Comparison of ENCODE assay signal across 9 cellular contexts in genomic region chr6:149925253-149925973, GRCh38. TPM values are rescaled to one million over a fixed set of nuclear protein-coding genes. Genes with fewer than 3 reads are reported as not detected.
DNase-seq lines count a peak whose midpoint lies in the region; FAIRE-seq and TF ChIP-seq lines count a peak whose summit lies in the region.
"Had no signal": no experiment of that assay in that cellular context is flagged by ENCODE, and none has a peak within 500 bp of the region (broad histone marks: within the 10 kb centered on the region; RNA-seq: fewer than 3 reads in every experiment).

No MANE protein-coding gene starts in this region.

- H4K20me1 ChIP-seq in astrocyte (ENCODE audit: insufficient read depth, low read length) = no peaks in the 10 kb centered on the region

- no peak for DNase-seq in T-helper 2 cell treated with Interferon-gamma antibody and Interleukin-4, amounts not matched to agents 5 μg/mL and 100 μg/mL, for 36 hours (ENCODE audit: low spot score)
- no peak for DNase-seq in T-helper 2 cell
- no peak for DNase-seq in astrocyte (ENCODE audit: low read depth)
- peak; percentile 86 for DNase-seq in kidney
- DNase-seq in hepatic stellate cell (ENCODE audit: low spot score) = no peak
- no peak for DNase-seq in urothelium cell line (ENCODE audit: low spot score)
- DNase-seq in NCI-H2227 (lab: John Stamatoyannopoulos, UW; ENCODE audit: unreplicated experiment) = no peak

- H3K9me3 Mint-ChIP-seq in T-helper 2 cell treated with Interferon-gamma antibody and Interleukin-4, amounts not matched to agents 5 μg/mL and 100 μg/mL, for 36 hours = no peaks in the 10 kb centered on the region
- peaks cover 22% of the 10 kb centered on the region for H3K9me3 Mint-ChIP-seq in astrocyte (ENCODE audit: unreplicated experiment)

- H3K36me3 ChIP-seq in astrocyte (ENCODE audit: insufficient read depth, low read length) = no peaks in the 10 kb centered on the region
- H3K36me3 ChIP-seq in kidney (ENCODE audit: control insufficient read depth in 1 of 2, insufficient read depth in 2 of 2, low read length in 2 of 2) = no peaks in the 10 kb centered on the region
- H3K36me3 ChIP-seq in subcutaneous abdominal adipose tissue (ENCODE audit: control insufficient read depth in 5 of 5, insufficient read depth in 5 of 5, low read length in 5 of 5) = no peaks in the 10 kb centered on the region

- H3K4me2 ChIP-seq in astrocyte (ENCODE audit: low read length) = peak overlapping the region; percentile 91

- H3K27ac Mint-ChIP-seq in T-helper 2 cell treated with Interferon-gamma antibody and Interleukin-4, amounts not matched to agents 5 μg/mL and 100 μg/mL, for 36 hours = no peak overlapping the region
- H3K27ac Mint-ChIP-seq in astrocyte (ENCODE audit: unreplicated experiment) = no peak overlapping the region

- H3K36me3 Mint-ChIP-seq in T-helper 2 cell treated with Interferon-gamma antibody and Interleukin-4, amounts not matched to agents 5 μg/mL and 100 μg/mL, for 36 hours (ENCODE audit: low read depth) = no peaks in the 10 kb centered on the region
- no peaks in the 10 kb centered on the region for H3K36me3 Mint-ChIP-seq in astrocyte (ENCODE audit: low read depth, unreplicated experiment)

- FAIRE-seq in astrocyte (lab: Jason Lieb, UNC) (no peak), kidney (lab: Jason Lieb, UNC) (no peak), urothelium cell line (lab: Jason Lieb, UNC) (no peak)

- H3K27me3 Mint-ChIP-seq in T-helper 2 cell treated with Interferon-gamma antibody and Interleukin-4, amounts not matched to agents 5 μg/mL and 100 μg/mL, for 36 hours (ENCODE audit: low read depth) = peaks cover 89% of the 10 kb centered on the region
- H3K27me3 Mint-ChIP-seq in astrocyte (ENCODE audit: low read depth, unreplicated experiment) = peaks cover 86% of the 10 kb centered on the region

- H3K27ac ChIP-seq in astrocyte (ENCODE audit: low read depth, low read length) (no peak overlapping the region), kidney (ENCODE audit: low read depth in 2 of 2, low read length in 2 of 2) (no peak overlapping the region), subcutaneous abdominal adipose tissue (ENCODE audit: low read depth, low read length) (no peak overlapping the region)

- peak overlapping the region; percentile 94 for H2AFZ ChIP-seq in astrocyte (ENCODE audit: low read depth, low read length)

- H3K4me3 ChIP-seq in astrocyte (ENCODE audit: insufficient read depth, low read depth, low read length) = peak overlapping the region; percentile 51
- peak overlapping the region; percentile 6 to 74 for H3K4me3 ChIP-seq in kidney (ENCODE audit: low read length in 2 of 2)
- H3K4me3 ChIP-seq in subcutaneous abdominal adipose tissue (ENCODE audit: low read depth in 1 of 5, low read length in 5 of 5) = peak overlapping the region; percentile 64 to 71 (median 68)

- no peaks in the 10 kb centered on the region for H3K9me3 ChIP-seq in astrocyte (ENCODE audit: insufficient read depth, low read depth, low read length)
- no peaks in the 10 kb centered on the region for H3K9me3 ChIP-seq in kidney (ENCODE audit: control insufficient read depth in 1 of 2, low read length in 2 of 2)
- no peaks in the 10 kb centered on the region for H3K9me3 ChIP-seq in subcutaneous abdominal adipose tissue (ENCODE audit: control insufficient read depth in 5 of 5, low read length in 5 of 5)

- H3K27me3 ChIP-seq in astrocyte (ENCODE audit: insufficient read depth, low read length) (peaks cover 22% of the 10 kb centered on the region), subcutaneous abdominal adipose tissue (ENCODE audit: control insufficient read depth in 5 of 5, insufficient read depth in 4 of 5, low read length in 5 of 5) (peaks cover 3 to 16% (median 7%) of the 10 kb centered on the region in 5 donors)

- H3K4me3 Mint-ChIP-seq in T-helper 2 cell treated with Interferon-gamma antibody and Interleukin-4, amounts not matched to agents 5 μg/mL and 100 μg/mL, for 36 hours = peak overlapping the region; percentile 64
- peak overlapping the region; percentile 72 for H3K4me3 Mint-ChIP-seq in astrocyte (ENCODE audit: unreplicated experiment)

- peak overlapping the region; percentile 72 for H3K9ac ChIP-seq in astrocyte (ENCODE audit: low read length)
- H3K9ac ChIP-seq in kidney (ENCODE audit: low read length in 2 of 2) = peak overlapping the region in 1 of 2 donors; percentile 65
- H3K9ac ChIP-seq in subcutaneous abdominal adipose tissue (ENCODE audit: low read length in 5 of 5) = peak overlapping the region in 4 of 5 donors; percentile 56 to 77 (median 64)

- intact Hi-C loops in kidney (cut with DNase I) = loop anchor here (5.0 kb wide), 1 partner anchor 93 kb away; no protein-coding TSS in a partner anchor

- peaks cover 12% of the 10 kb centered on the region for H3K4me1 Mint-ChIP-seq in T-helper 2 cell treated with Interferon-gamma antibody and Interleukin-4, amounts not matched to agents 5 μg/mL and 100 μg/mL, for 36 hours (ENCODE audit: low read depth)
- H3K4me1 Mint-ChIP-seq in astrocyte (ENCODE audit: low read depth, unreplicated experiment) = peaks cover 2% of the 10 kb centered on the region

- H3K4me1 ChIP-seq in astrocyte (ENCODE audit: insufficient read depth, low read length) = peaks cover 12% of the 10 kb centered on the region
- H3K4me1 ChIP-seq in kidney (ENCODE audit: control insufficient read depth in 1 of 2, insufficient read depth in 1 of 2, low read depth in 1 of 2, low read length in 2 of 2) = peaks cover 0 to 4% of the 10 kb centered on the region in 2 donors
- H3K4me1 ChIP-seq in subcutaneous abdominal adipose tissue (ENCODE audit: control insufficient read depth in 5 of 5, insufficient read depth in 5 of 5, low read length in 5 of 5) = peaks cover 4 to 35% (median 29%) of the 10 kb centered on the region in 5 donors

- TF ChIP-seq CTCF in astrocyte (IDR thresholded peaks at IDR 0.05; ENCODE audit: insufficient read depth, low read depth, low read length) = no peak
- no peak for TF ChIP-seq CTCF in kidney (IDR thresholded peaks at IDR 0.05; ENCODE audit: borderline replicate concordance, extremely low read depth, insufficient read depth)

- no peaks in the 10 kb centered on the region for H3K79me2 ChIP-seq in astrocyte (ENCODE audit: insufficient read depth, low read length)

RNA-seq across cellular contexts. Expression of gene RAET1G, which starts 2.5 kb away (rescaled TPM):
- total RNA-seq in astrocyte = not detected in 2 replicates
- 0.41 TPM for total RNA-seq in kidney
- polyA plus RNA-seq in kidney (ENCODE audit: insufficient read depth, low read depth, low replicate concordance) = 1.3 TPM

RNA-seq across cellular contexts. Expression of gene ULBP2, which starts 16.4 kb away (rescaled TPM):
- total RNA-seq in astrocyte = 7.3 and 7.5 TPM in 2 replicates
- total RNA-seq in kidney = 1.3 TPM
- 2.5 TPM for polyA plus RNA-seq in kidney (ENCODE audit: insufficient read depth, low read depth, low replicate concordance)

RNA-seq across cellular contexts. Expression of gene RAET1E, which starts 27.5 kb away (rescaled TPM):
- total RNA-seq in astrocyte (not detected in 2 replicates), kidney (1.0 TPM)
- 3.1 TPM for polyA plus RNA-seq in kidney (ENCODE audit: insufficient read depth, low read depth, low replicate concordance)
- total RNA-seq: renal cortical epithelial cell had no signal

RNA-seq across cellular contexts. Expression of gene ULBP1, which starts 38.3 kb away (rescaled TPM):
- total RNA-seq in astrocyte = 7.4 and 8.8 TPM in 2 replicates
- 0.72 TPM for total RNA-seq in kidney
- polyA plus RNA-seq in kidney (ENCODE audit: insufficient read depth, low read depth, low replicate concordance) = 0.47 TPM
